ENCODE assay signal across 9 cellular contexts in the genomic region with DNA sequence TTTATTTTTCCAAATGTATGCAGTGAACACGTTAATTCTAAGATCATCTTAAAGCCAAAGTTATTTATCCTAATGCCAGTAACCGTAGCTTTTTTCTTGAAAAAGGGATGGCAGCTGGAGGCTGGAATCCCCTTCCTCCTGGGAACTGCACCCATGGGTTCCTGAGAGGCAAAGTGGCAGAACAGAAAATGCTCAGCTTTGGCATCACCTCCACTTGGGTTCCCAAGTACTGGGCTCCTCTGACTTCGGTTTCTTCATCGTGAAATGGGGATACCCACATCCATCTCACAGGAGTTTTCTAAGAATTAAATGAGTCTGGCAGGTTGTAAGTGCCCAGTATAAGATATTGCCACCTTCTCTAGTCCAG. TPM values are rescaled to one million over a fixed set of nuclear protein-coding genes. Genes with fewer than 3 reads are reported as not detected.
DNase-seq lines count a peak whose midpoint lies in the region; ATAC-seq and TF ChIP-seq lines count a peak whose summit lies in the region.
"Had no signal": no experiment of that assay in that cellular context is flagged by ENCODE, and none has a peak within 500 bp of the region (broad histone marks: within the 10 kb centered on the region; RNA-seq: fewer than 3 reads in every experiment).

No MANE protein-coding gene starts in this region.

- CTCF ChIA-PET in AG04449 (lab: Yijun Ruan, JAX), result interaction anchor here (0.7 to 2.2 kb wide), 18 partner anchors 10 to 222 kb away, joined by 3 to 29 read pairs (median 4); no protein-coding TSS in a partner anchor

- no peaks in the 10 kb centered on the region for H3K9me3 ChIP-seq in endocrine pancreas (ENCODE audit: control insufficient read depth, low read length)
- H3K9me3 ChIP-seq in ovary, result no peaks in the 10 kb centered on the region

- 25 to 42% (median 31%) methylated on average over 4 of the region's 4 CpGs for WGBS in ovary, 3 donors

- no peak overlapping the region for H3K9ac ChIP-seq in endocrine pancreas (ENCODE audit: control insufficient read depth, insufficient read depth, low read length)

- no peak for DNase-seq in AG04449 (ENCODE audit: low read depth, low spot score)
- DNase-seq in ovary, result no peak
- no peak for DNase-seq in cerebellar nuclear complex (lab: John Stamatoyannopoulos, UW)
- no peak for DNase-seq in SW480 (ENCODE audit: low spot score)
- DNase-seq in GM20000 (ENCODE audit: low spot score), result no peak

- no peaks in the 10 kb centered on the region for H3K36me3 ChIP-seq in endocrine pancreas (ENCODE audit: control insufficient read depth, insufficient read depth, low read length)
- H3K36me3 ChIP-seq in ovary, result no peaks in the 10 kb centered on the region

- no peak overlapping the region for H3K27ac ChIP-seq in ovary

- peak overlapping the region; percentile 83 to 94 (median 89) for H3K4me3 Mint-ChIP-seq in IgD-negative memory B cell

- TF ChIP-seq EP300 in ovary (IDR thresholded peaks at IDR 0.05), result no peak

- intact Hi-C loops in ovary (cut with DNase I), result no loop called here

- H3K36me3 Mint-ChIP-seq in IgD-negative memory B cell, result no peaks in the 10 kb centered on the region

- TF ChIP-seq CTCF in AG04449 (IDR thresholded peaks at IDR 0.05; ENCODE audit: insufficient read depth, low read length, missing control alignments) (no peak), ovary (IDR thresholded peaks at IDR 0.05) (no peak), GM20000 (IDR thresholded peaks at IDR 0.05; ENCODE audit: extremely low read depth, missing control alignments) (no peak)

- ATAC-seq in GM19455 (IDR thresholded peaks at IDR 0.05; ENCODE audit: unreplicated experiment), result peak; percentile 29

- H3K4me3 ChIP-seq in AG04449 (ENCODE audit: low read depth, low read length), result peak overlapping the region; percentile 65
- peak overlapping the region; percentile 24 for H3K4me3 ChIP-seq in endocrine pancreas (ENCODE audit: control insufficient read depth, insufficient read depth, low read length)
- H3K4me3 ChIP-seq in ovary, result peak overlapping the region; percentile 29

- peak overlapping the region in 1 of 3 donors; percentile 76 for H3K27ac Mint-ChIP-seq in IgD-negative memory B cell

- H3K4me1 ChIP-seq in endocrine pancreas (ENCODE audit: control insufficient read depth, insufficient read depth, low read length) (no peaks in the 10 kb centered on the region), ovary (ENCODE audit: insufficient read depth) (no peaks in the 10 kb centered on the region)

- peaks cover 6 to 10% (median 10%) of the 10 kb centered on the region in 3 donors for H3K4me1 Mint-ChIP-seq in IgD-negative memory B cell

- H3K27me3 Mint-ChIP-seq in IgD-negative memory B cell, result peaks cover 2% of the 10 kb centered on the region

- H3K27me3 ChIP-seq in endocrine pancreas (ENCODE audit: control insufficient read depth, insufficient read depth, low read length), result no peaks in the 10 kb centered on the region
- H3K27me3 ChIP-seq in ovary, result no peaks in the 10 kb centered on the region

- TF ChIP-seq POLR2A in ovary (IDR thresholded peaks at IDR 0.05), result no peak

- H3K9me3 Mint-ChIP-seq in IgD-negative memory B cell, result no peaks in the 10 kb centered on the region

- POLR2A ChIA-PET in AG04449 (lab: Yijun Ruan, JAX), result interaction anchor here (1.1 kb wide), 1 partner anchor 73 kb away, joined by 5 read pairs; the partner anchor contains the start of gene MTO1

RNA-seq across cellular contexts. Expression of gene DDX43, which starts 6.2 kb away (rescaled TPM):
- polyA plus RNA-seq in IgD-negative memory B cell, result 1.9 TPM
- 1 to 10 TPM in 5 of 7 donors, under 1 TPM in 2; 0.88 to 3.6 (median 1.3) TPM for total RNA-seq in ovary
- polyA plus RNA-seq in ovary, result 1 to 10 TPM in 1 of 2 donors, under 1 TPM in 1; 0.83 to 2.4 TPM

RNA-seq across cellular contexts. Expression of gene OOEP, which starts 18.7 kb away (rescaled TPM):
- polyA plus RNA-seq in IgD-negative memory B cell (0.79 TPM), ovary (1 to 10 TPM in 1 of 2 donors, under 1 TPM in 1; 0.43 to 1.5 TPM)
- under 1 TPM in 2 of 7 donors, not detected in 5; 0.25 to 0.69 TPM for total RNA-seq in ovary

RNA-seq across cellular contexts. Expression of gene KHDC3L, which starts 26.0 kb away (rescaled TPM):
- polyA plus RNA-seq in IgD-negative memory B cell (not detected), ovary (under 1 TPM in 1 of 2 donors, not detected in 1; 0.73 TPM)
- not detected for total RNA-seq in ovary
- polyA plus RNA-seq: esophagus had no signal

RNA-seq across cellular contexts. Expression of gene DPPA5, which starts 34.3 kb away (rescaled TPM):
- not detected for polyA plus RNA-seq in IgD-negative memory B cell
- total RNA-seq in ovary, result not detected
- polyA plus RNA-seq in ovary, result under 1 TPM in 1 of 2 donors, not detected in 1; 0.68 TPM
- polyA plus RNA-seq: esophagus had no signal
